In the genomic region with DNA sequence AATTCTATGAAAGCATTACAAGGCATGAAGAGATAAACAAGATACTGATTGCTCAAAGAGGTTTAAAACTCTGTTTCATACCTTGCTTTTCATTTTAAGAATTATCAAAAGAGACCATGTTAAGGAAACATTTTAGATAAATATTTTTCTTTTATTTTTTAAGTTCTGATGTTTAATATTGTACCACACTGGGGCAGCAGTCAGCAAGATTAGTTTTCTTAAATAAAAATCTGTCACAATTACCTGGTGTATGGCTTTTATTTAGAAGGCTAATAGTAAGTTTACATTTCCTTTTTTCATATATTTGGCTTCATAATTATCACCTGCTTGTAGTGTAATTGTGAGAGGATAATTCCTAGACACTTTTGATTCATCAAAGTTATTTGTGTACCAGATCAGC, we compare ENCODE assay signal across 16 cellular contexts. TPM values are rescaled to one million over a fixed set of nuclear protein-coding genes. Genes with fewer than 3 reads are reported as not detected.
DNase-seq lines count a peak whose midpoint lies in the region; ATAC-seq and TF ChIP-seq lines count a peak whose summit lies in the region.
"Had no signal": no experiment of that assay in that cellular context is flagged by ENCODE, and none has a peak within 500 bp of the region (broad histone marks: within the 10 kb centered on the region; RNA-seq: fewer than 3 reads in every experiment).

No MANE protein-coding gene starts in this region.

- H3T11ph ChIP-seq in H9 (ENCODE audit: low read length), result no peak overlapping the region

- H3K27ac Mint-ChIP-seq in H9 (no peak overlapping the region), HFFc6 (no peak overlapping the region)
- no peak overlapping the region for H3K27ac Mint-ChIP-seq in CD4-positive, alpha-beta T cell
- no peak overlapping the region for H3K27ac Mint-ChIP-seq in activated T-helper 1 cell treated with anti-CD3 and anti-CD28 coated beads, Interleukin-12 subunit alpha, Interleukin-12 subunit beta, Interleukin-2, Interleukin-4 antibody, amounts not matched to agents 30 ng/mL and 10 ng/mL and 1 ng/mL, durations not matched to agents 14 hours and 24 hours and 36 hours
- H3K27ac Mint-ChIP-seq: activated naive CD8-positive, alpha-beta T cell treated with anti-CD3 and anti-CD28 coated beads, Interleukin-2, amount 10 ng/mL, durations not matched to agents 7 days and 5 days; activated T-cell treated with anti-CD3 and anti-CD28 coated beads, Interleukin-2, amount 50 U/mL, for 24 hours; nephron had no signal

- no peaks in the 10 kb centered on the region for H3K23me2 ChIP-seq in H9 (ENCODE audit: insufficient read length, low read depth, low read length, poor library complexity, severe bottlenecking)

- POLR2A ChIA-PET in AG04450 (lab: Yijun Ruan, JAX), result no interaction called here
- POLR2A ChIA-PET in CD4-positive, alpha-beta T cell (lab: Charles Lee), result no interaction called here

- peaks cover 50% of the 10 kb centered on the region for H3K36me3 ChIP-seq in SU-DHL-6 (ENCODE audit: low read length)
- H3K36me3 ChIP-seq: BLaER1 had no signal

- H4K20me1 ChIP-seq in H9 (ENCODE audit: control insufficient read depth, insufficient read depth, insufficient read length) (no peaks in the 10 kb centered on the region), SU-DHL-6 (ENCODE audit: low read depth, low read length) (peaks cover 25% of the 10 kb centered on the region)
- H4K20me1 ChIP-seq: BLaER1 had no signal

- H3K4me3 ChIP-seq in AG04450 (ENCODE audit: low read depth, low read length) (no peak overlapping the region), SU-DHL-6 (ENCODE audit: insufficient read depth, low read length, poor library complexity, severe bottlenecking) (no peak overlapping the region), fibroblast of pulmonary artery (replicated peaks; ENCODE audit: low read depth, low read length) (no peak overlapping the region)
- H3K4me3 ChIP-seq: BLaER1 had no signal

- intact Hi-C loops in CD4-positive, alpha-beta T cell (cut with DNase I, micrococcal nuclease), result no loop called here
- intact Hi-C loops in activated T-helper 1 cell treated with anti-CD3 and anti-CD28 coated beads, Interleukin-12 subunit alpha, Interleukin-12 subunit beta, Interleukin-2, Interleukin-4 antibody, amounts not matched to agents 30 ng/mL and 10 ng/mL and 1 ng/mL, durations not matched to agents 14 hours and 24 hours and 36 hours (cut with micrococcal nuclease), result no loop called here

- no peaks in the 10 kb centered on the region for H3K79me1 ChIP-seq in H9 (ENCODE audit: insufficient read depth, low read depth, low read length, poor library complexity, severe bottlenecking)

- H3K4me3 Mint-ChIP-seq in H9, result no peak overlapping the region
- H3K4me3 Mint-ChIP-seq in HFFc6, result no peak overlapping the region
- no peak overlapping the region for H3K4me3 Mint-ChIP-seq in CD4-positive, alpha-beta T cell
- H3K4me3 Mint-ChIP-seq in activated T-helper 1 cell treated with anti-CD3 and anti-CD28 coated beads, Interleukin-12 subunit alpha, Interleukin-12 subunit beta, Interleukin-2, Interleukin-4 antibody, amounts not matched to agents 30 ng/mL and 10 ng/mL and 1 ng/mL, durations not matched to agents 14 hours and 24 hours and 36 hours, result no peak overlapping the region
- H3K4me3 Mint-ChIP-seq: activated naive CD8-positive, alpha-beta T cell treated with anti-CD3 and anti-CD28 coated beads, Interleukin-2, amount 10 ng/mL, durations not matched to agents 7 days and 5 days; activated T-cell treated with anti-CD3 and anti-CD28 coated beads, Interleukin-2, amount 50 U/mL, for 24 hours; central memory CD8-positive, alpha-beta T cell; nephron had no signal

- H3K27ac ChIP-seq in AG04450 (ENCODE audit: low read depth, low read length), result no peak overlapping the region
- H3K27ac ChIP-seq in H9 (ENCODE audit: insufficient read length, low read depth, low read length), result no peak overlapping the region
- 0 out of 2 replicates have a peak overlapping the region, but pooled peaks have one; percentile 24 for H3K27ac ChIP-seq in SU-DHL-6 (ENCODE audit: low read depth, low read length)
- no peak overlapping the region for H3K27ac ChIP-seq in CD4-positive, alpha-beta T cell (ENCODE audit: low read depth, low read length)
- H3K27ac ChIP-seq: BLaER1 had no signal

- 0 out of 2 replicates have a peak, but pooled peaks have one; percentile 24 for TF ChIP-seq CTCF in AG04450 (IDR thresholded peaks at IDR 0.05; ENCODE audit: low read depth, low read length)
- TF ChIP-seq CTCF in H9 (conservative IDR thresholded peaks at IDR 0.05), result peak; percentile 17; the same call in 1 of the 3 replicates
- no peak for TF ChIP-seq CTCF in SU-DHL-6 (IDR thresholded peaks at IDR 0.05; ENCODE audit: insufficient read depth, low read length, poor library complexity, severe bottlenecking)
- peak; percentile 14 for TF ChIP-seq CTCF in fibroblast of pulmonary artery (IDR thresholded peaks at IDR 0.05; ENCODE audit: low read length, missing control alignments)
- TF ChIP-seq CTCF in HFFc6 (IDR thresholded peaks at IDR 0.05), result no peak
- TF ChIP-seq CTCF in CD4-positive, alpha-beta T cell (IDR thresholded peaks at IDR 0.05), result no peak

- no peaks in the 10 kb centered on the region for H3K27me3 Mint-ChIP-seq in H9 (ENCODE audit: low read depth)
- H3K27me3 Mint-ChIP-seq in HFFc6 (ENCODE audit: insufficient read depth), result no peaks in the 10 kb centered on the region; the same call in 1 of the 2 replicates
- no peaks in the 10 kb centered on the region for H3K27me3 Mint-ChIP-seq in CD4-positive, alpha-beta T cell
- H3K27me3 Mint-ChIP-seq in activated T-helper 1 cell treated with anti-CD3 and anti-CD28 coated beads, Interleukin-12 subunit alpha, Interleukin-12 subunit beta, Interleukin-2, Interleukin-4 antibody, amounts not matched to agents 30 ng/mL and 10 ng/mL and 1 ng/mL, durations not matched to agents 14 hours and 24 hours and 36 hours (ENCODE audit: insufficient read depth), result no peaks in the 10 kb centered on the region
- H3K27me3 Mint-ChIP-seq: activated naive CD8-positive, alpha-beta T cell treated with anti-CD3 and anti-CD28 coated beads, Interleukin-2, amount 10 ng/mL, durations not matched to agents 7 days and 5 days; activated T-cell treated with anti-CD3 and anti-CD28 coated beads, Interleukin-2, amount 50 U/mL, for 24 hours; central memory CD8-positive, alpha-beta T cell had no signal

- no peak overlapping the region for H2AK5ac ChIP-seq in H9 (ENCODE audit: insufficient read length, low read length)

- H3K27me3 ChIP-seq in AG04450 (ENCODE audit: control insufficient read depth, insufficient read depth, low read length) (no peaks in the 10 kb centered on the region), H9 (ENCODE audit: insufficient read depth, low read length) (no peaks in the 10 kb centered on the region), SU-DHL-6 (ENCODE audit: low read length) (no peaks in the 10 kb centered on the region)
- no peaks in the 10 kb centered on the region for H3K27me3 ChIP-seq in CD4-positive, alpha-beta T cell (ENCODE audit: control insufficient read depth, insufficient read depth, low read length)
- H3K27me3 ChIP-seq: BLaER1 had no signal

- no peak overlapping the region for H2BK20ac ChIP-seq in H9 (ENCODE audit: low read depth, low read length, poor library complexity, severe bottlenecking)

- no peak overlapping the region for H4K8ac ChIP-seq in H9 (replicated peaks; ENCODE audit: insufficient read length, low read depth, low read length)

- no peaks in the 10 kb centered on the region for H3K4me1 ChIP-seq in H9 (ENCODE audit: insufficient read depth, low read length)

- H2BK15ac ChIP-seq in H9 (ENCODE audit: low read depth, low read length), result no peak overlapping the region

- DNase-seq in AG04450 (ENCODE audit: low read depth, low spot score) (no peak), H9 (no peak), fibroblast of pulmonary artery (ENCODE audit: low read depth) (peak; percentile 64), HFFc6 (no peak)
- no peak for DNase-seq in CD4-positive, alpha-beta T cell
- DNase-seq in activated T-helper 1 cell treated with anti-CD3 and anti-CD28 coated beads, Interleukin-12 subunit alpha, Interleukin-12 subunit beta, Interleukin-2, Interleukin-4 antibody, amounts not matched to agents 30 ng/mL and 10 ng/mL and 1 ng/mL, durations not matched to agents 14 hours and 24 hours and 36 hours (ENCODE audit: low spot score), result no peak
- no peak for DNase-seq in effector CD4-positive, alpha-beta T cell
- DNase-seq: activated naive CD8-positive, alpha-beta T cell treated with anti-CD3 and anti-CD28 coated beads, Interleukin-2, amount 10 ng/mL, durations not matched to agents 7 days and 5 days; activated T-cell treated with anti-CD3 and anti-CD28 coated beads, Interleukin-2, amount 50 U/mL, for 24 hours; DND-41; mesenchymal stem cell; NCI-H345 had no signal

- no peaks in the 10 kb centered on the region for H3K9me3 ChIP-seq in AG04450 (ENCODE audit: control insufficient read depth, insufficient read depth, low read length)
- no peaks in the 10 kb centered on the region for H3K9me3 ChIP-seq in H9 (ENCODE audit: control insufficient read depth, low read depth, low read length)
- H3K9me3 ChIP-seq in SU-DHL-6 (ENCODE audit: insufficient read depth, low read length), result no peaks in the 10 kb centered on the region
- H3K9me3 ChIP-seq in CD4-positive, alpha-beta T cell (ENCODE audit: control insufficient read depth, low read length), result no peaks in the 10 kb centered on the region
- H3K9me3 ChIP-seq: BLaER1 had no signal

- H2BK5ac ChIP-seq in H9 (ENCODE audit: insufficient read length, low read length), result no peak overlapping the region

- H3K14ac ChIP-seq in H9 (ENCODE audit: insufficient read depth, low read length), result no peak overlapping the region

- H3K4me2 ChIP-seq in H9 (ENCODE audit: insufficient read depth, insufficient read length, low read length) (no peak overlapping the region), SU-DHL-6 (ENCODE audit: low read depth, low read length, poor library complexity, severe bottlenecking) (no peak overlapping the region)
- H3K4me2 ChIP-seq: BLaER1 had no signal

- H3K36me3 Mint-ChIP-seq in H9 (ENCODE audit: insufficient read depth in 1 of 3, low read depth in 3 of 3), result peaks cover 0 to 13% (median 0%) of the 10 kb centered on the region in 3 experiments; a peak in 1 of 7 replicates
- H3K36me3 Mint-ChIP-seq in HFFc6 (ENCODE audit: low read depth), result no peaks in the 10 kb centered on the region
- H3K36me3 Mint-ChIP-seq in CD4-positive, alpha-beta T cell (ENCODE audit: low read depth), result no peaks in the 10 kb centered on the region
- H3K36me3 Mint-ChIP-seq in activated T-helper 1 cell treated with anti-CD3 and anti-CD28 coated beads, Interleukin-12 subunit alpha, Interleukin-12 subunit beta, Interleukin-2, Interleukin-4 antibody, amounts not matched to agents 30 ng/mL and 10 ng/mL and 1 ng/mL, durations not matched to agents 14 hours and 24 hours and 36 hours (ENCODE audit: low read depth), result no peaks in the 10 kb centered on the region
- H3K36me3 Mint-ChIP-seq: activated naive CD8-positive, alpha-beta T cell treated with anti-CD3 and anti-CD28 coated beads, Interleukin-2, amount 10 ng/mL, durations not matched to agents 7 days and 5 days had no signal

- no peak overlapping the region for H2BK12ac ChIP-seq in H9 (ENCODE audit: insufficient read length, low read depth, low read length)

- no peak for ATAC-seq in CD4-positive, alpha-beta T cell (ENCODE audit: poor library complexity)

- H3K4me1 Mint-ChIP-seq in H9, result peaks cover 4 to 8% of the 10 kb centered on the region in 2 experiments; a peak in 3 of 4 replicates
- no peaks in the 10 kb centered on the region for H3K4me1 Mint-ChIP-seq in HFFc6 (ENCODE audit: low read depth)
- no peaks in the 10 kb centered on the region for H3K4me1 Mint-ChIP-seq in CD4-positive, alpha-beta T cell (ENCODE audit: low read depth)
- H3K4me1 Mint-ChIP-seq in activated T-helper 1 cell treated with anti-CD3 and anti-CD28 coated beads, Interleukin-12 subunit alpha, Interleukin-12 subunit beta, Interleukin-2, Interleukin-4 antibody, amounts not matched to agents 30 ng/mL and 10 ng/mL and 1 ng/mL, durations not matched to agents 14 hours and 24 hours and 36 hours (ENCODE audit: low read depth), result no peaks in the 10 kb centered on the region
- H3K4me1 Mint-ChIP-seq: activated naive CD8-positive, alpha-beta T cell treated with anti-CD3 and anti-CD28 coated beads, Interleukin-2, amount 10 ng/mL, durations not matched to agents 7 days and 5 days; central memory CD8-positive, alpha-beta T cell had no signal

- no peak overlapping the region for H3K56ac ChIP-seq in H9 (ENCODE audit: insufficient read length, low read depth, low read length)

- H3K9ac ChIP-seq in H9 (ENCODE audit: extremely low read depth, insufficient read length, low read length) (no peak overlapping the region), SU-DHL-6 (ENCODE audit: low read length) (no peak overlapping the region)
- H3K9ac ChIP-seq: BLaER1 had no signal

- no peak overlapping the region for H4K91ac ChIP-seq in H9 (ENCODE audit: insufficient read length, low read depth, low read length)

- no peak overlapping the region for H2BK120ac ChIP-seq in H9 (ENCODE audit: low read depth, low read length, poor library complexity, severe bottlenecking)

- CTCF ChIA-PET in AG04450 (lab: Charles Lee), result interaction anchor here (1.1 kb wide), 1 partner anchor 33 kb away, joined by 5 read pairs; no protein-coding TSS in a partner anchor
- CTCF ChIA-PET in CD4-positive, alpha-beta T cell (lab: Charles Lee), result no interaction called here

- peaks cover 26% of the 10 kb centered on the region for H3F3A ChIP-seq in SU-DHL-6 (ENCODE audit: insufficient read depth)

- no peak overlapping the region for H3K4ac ChIP-seq in H9 (ENCODE audit: low read depth, low read length)

- no peak overlapping the region for H2AFZ ChIP-seq in H9 (ENCODE audit: low read length)
- no peak overlapping the region for H2AFZ ChIP-seq in SU-DHL-6 (ENCODE audit: low read depth, low read length, severe bottlenecking)

- no peak overlapping the region for H4K5ac ChIP-seq in H9 (ENCODE audit: insufficient read length, low read depth, low read length)

- no peak overlapping the region for H3K23ac ChIP-seq in H9 (ENCODE audit: insufficient read length, low read depth, low read length)

- H3K79me2 ChIP-seq in H9 (ENCODE audit: insufficient read depth, low read length) (no peaks in the 10 kb centered on the region), SU-DHL-6 (ENCODE audit: insufficient read depth, low read length) (peaks cover 92% of the 10 kb centered on the region)

- H3K18ac ChIP-seq in H9 (ENCODE audit: insufficient read length, low read depth, low read length), result no peak overlapping the region

- H3K9me2 ChIP-seq in SU-DHL-6 (replicated peaks; ENCODE audit: insufficient read depth, low read length), result no peaks in the 10 kb centered on the region

- H3K9me3 Mint-ChIP-seq in H9 (no peaks in the 10 kb centered on the region), HFFc6 (peaks cover 36% of the 10 kb centered on the region)
- peaks cover 5% of the 10 kb centered on the region for H3K9me3 Mint-ChIP-seq in CD4-positive, alpha-beta T cell
- H3K9me3 Mint-ChIP-seq in activated T-helper 1 cell treated with anti-CD3 and anti-CD28 coated beads, Interleukin-12 subunit alpha, Interleukin-12 subunit beta, Interleukin-2, Interleukin-4 antibody, amounts not matched to agents 30 ng/mL and 10 ng/mL and 1 ng/mL, durations not matched to agents 14 hours and 24 hours and 36 hours, result peaks cover 6% of the 10 kb centered on the region
- H3K9me3 Mint-ChIP-seq: central memory CD8-positive, alpha-beta T cell had no signal

RNA-seq across cellular contexts. Expression of gene ZNF804A, which starts 46.4 kb away (rescaled TPM):
- polyA plus RNA-seq in AG04450 (2011; rRNA removed), result 3.5 and 6.2 TPM in 2 replicates
- polyA minus RNA-seq in AG04450 (2011; rRNA and poly(A)+ RNA removed), result 2.8 and 3.5 TPM in 2 replicates
- total RNA-seq in H9 (2021), result not detected in 2 replicates
- total RNA-seq in HFFc6 (2021; fragmentation: NEBNext Ultra II Directional; extraction: Animal tissue kit (Norgen Biotek cat#: 25700)), result under 1 TPM in 5 of 6 experiments, not detected in 1; 0.03 to 0.13 (median 0.05) TPM
- not detected for total RNA-seq in CD4-positive, alpha-beta T cell
- 0.05 TPM in 1 of 2 replicates, not detected in the other for total RNA-seq in activated T-helper 1 cell treated with anti-CD3 and anti-CD28 coated beads, Interleukin-12 subunit alpha, Interleukin-12 subunit beta, Interleukin-2, Interleukin-4 antibody, amounts not matched to agents 30 ng/mL and 10 ng/mL and 1 ng/mL, durations not matched to agents 14 hours and 24 hours and 36 hours

Comparison
In these comparisons a context has a peak if more than half of its experiments do, and no peak if none do; other contexts are left out.
1. CTCF ChIP-seq: peak in AG04450 (single experiment), H9 (single experiment) and fibroblast of pulmonary artery (single experiment); none in SU-DHL-6 (single experiment), HFFc6 (single experiment) and CD4-positive, alpha-beta T cell (single experiment).